In genomic region chr19:42401365-42402303, GRCh38 we compare ENCODE assay signal across 8 cellular contexts. TPM values are rescaled to one million over a fixed set of nuclear protein-coding genes. Genes with fewer than 3 reads are reported as not detected.
DNase-seq lines count a peak whose midpoint lies in the region; ATAC-seq lines count a peak whose summit lies in the region.

No MANE protein-coding gene starts in this region.

- no peak for ATAC-seq in GM21576 (IDR thresholded peaks at IDR 0.05; ENCODE audit: unreplicated experiment)

- DNase-seq in NCI-H187 (lab: John Stamatoyannopoulos, UW) (peak; percentile 51 to 56), NCI-H187 treated with DMSO at 0.1 percent for 48 hours (lab: John Stamatoyannopoulos, UW) (no peak), NCI-H2171 treated with DMSO at 0.1 percent for 48 hours (lab: John Stamatoyannopoulos, UW) (peak; percentile 74), cerebellum (ENCODE audit: low spot score) (peak; percentile 81), kidney tubule cell (ENCODE audit: low spot score) (peak; percentile 72)
- peak; percentile 58 for DNase-seq in activated CD4-positive, alpha-beta T cell treated with anti-CD3 and anti-CD28 coated beads for 1 hour
- peak; percentile 83 for DNase-seq in stimulated activated CD4-positive, alpha-beta T cell treated with anti-CD3 and anti-CD28 coated beads, Interleukin-15, amount 100 ng/mL, for 24 hours

RNA-seq across cellular contexts. Expression of gene CNFN, which starts 11.5 kb away (rescaled TPM):
- total RNA-seq in cerebellum: not detected

RNA-seq across cellular contexts. Expression of gene LIPE, which starts 25.6 kb away (rescaled TPM):
- 13.0 TPM for total RNA-seq in cerebellum

RNA-seq across cellular contexts. Expression of gene CXCL17, which starts 41.1 kb away (rescaled TPM):
- total RNA-seq in cerebellum: not detected
